In genomic region chr2:183759033-183759432, GRCh38 we compare ENCODE assay signal across 9 cellular contexts.
"Had no signal": no experiment of that assay in that cellular context is flagged by ENCODE, and none has a peak within 500 bp of the region (broad histone marks: within the 10 kb centered on the region; RNA-seq: fewer than 3 reads in every experiment).

No MANE protein-coding gene starts in this region.

- H3K4me2 ChIP-seq: GM23338 had no signal

- ATAC-seq: GM23338, HCT116 had no signal

- H2AFZ ChIP-seq: GM23248, GM23338 had no signal

- H3K9ac ChIP-seq: GM23248 had no signal

- H3K27ac ChIP-seq: GM23248 had no signal

- H3K9me3 ChIP-seq: HAP-1 had no signal

- H3K4me3 ChIP-seq: GM23248, GM23338, HAP-1 had no signal

- DNase-seq: GM23248, GOT3, H7, H9, HCEC 1CT, HFFc6 had no signal

- H3K36me3 ChIP-seq: HAP-1 had no signal
